8 cellular contexts compared by ENCODE assay signal in genomic region chr22:28773461-28773867, GRCh38. TPM values are rescaled to one million over a fixed set of nuclear protein-coding genes. Genes with fewer than 3 reads are reported as not detected.
A peak's percentile ranks its signal among the peaks of the same experiment; 100 is the strongest.
DNase-seq lines count a peak whose midpoint lies in the region; ATAC-seq, FAIRE-seq and TF ChIP-seq lines count a peak whose summit lies in the region.

No MANE protein-coding gene starts in this region.

- no peak for ATAC-seq in naive B cell (ENCODE audit: low read depth in 2 of 2)

- H3K36me3 Mint-ChIP-seq in dendritic cell treated with granulocyte-macrophage colony-stimulating factor and Interleukin-4, amounts not matched to agents 40 ng/mL and 50 ng/mL, for 4 days (ENCODE audit: low read depth) = peaks cover 49% of the 10 kb centered on the region
- peaks cover 0 to 7% of the 10 kb centered on the region in 2 donors for H3K36me3 Mint-ChIP-seq in naive B cell

- no peak for TF ChIP-seq CTCF in GM10266 (IDR thresholded peaks at IDR 0.05; ENCODE audit: control insufficient read depth, insufficient read depth, low read depth, missing control alignments)

- H3K27me3 Mint-ChIP-seq in dendritic cell treated with granulocyte-macrophage colony-stimulating factor and Interleukin-4, amounts not matched to agents 40 ng/mL and 50 ng/mL, for 4 days = no peaks in the 10 kb centered on the region
- no peaks in the 10 kb centered on the region for H3K27me3 Mint-ChIP-seq in naive B cell

- H3K9me3 Mint-ChIP-seq in dendritic cell treated with granulocyte-macrophage colony-stimulating factor and Interleukin-4, amounts not matched to agents 40 ng/mL and 50 ng/mL, for 4 days = no peaks in the 10 kb centered on the region
- peaks cover 0 to 8% (median 1%) of the 10 kb centered on the region in 7 donors for H3K9me3 Mint-ChIP-seq in naive B cell

- TF ChIP-seq POLR2A in H54 (IDR thresholded peaks at IDR 0.05; ENCODE audit: low read depth, low read length) = no peak

- H3K4me3 Mint-ChIP-seq in dendritic cell treated with granulocyte-macrophage colony-stimulating factor and Interleukin-4, amounts not matched to agents 40 ng/mL and 50 ng/mL, for 4 days = peak overlapping the region; percentile 76
- peak overlapping the region; percentile 84 to 97 (median 94) for H3K4me3 Mint-ChIP-seq in naive B cell

- peak overlapping the region; percentile 86 for H3K27ac Mint-ChIP-seq in dendritic cell treated with granulocyte-macrophage colony-stimulating factor and Interleukin-4, amounts not matched to agents 40 ng/mL and 50 ng/mL, for 4 days
- H3K27ac Mint-ChIP-seq in naive B cell = peak overlapping the region; percentile 93 to 96 (median 94)

- FAIRE-seq in H54 (lab: Jason Lieb, UNC) (no peak), frontal cortex (lab: Jason Lieb, UNC) (no peak)

- peaks cover 35% of the 10 kb centered on the region for H3K4me1 Mint-ChIP-seq in dendritic cell treated with granulocyte-macrophage colony-stimulating factor and Interleukin-4, amounts not matched to agents 40 ng/mL and 50 ng/mL, for 4 days (ENCODE audit: low read depth)
- H3K4me1 Mint-ChIP-seq in naive B cell = peaks cover 17 to 49% (median 31%) of the 10 kb centered on the region in 3 donors

- DNase-seq in GM10266 (ENCODE audit: extremely low spot score) = peak; percentile 67
- peak; percentile 22 for DNase-seq in H54 (ENCODE audit: insufficient read length, low spot score)
- DNase-seq in MV-4-11 (lab: John Stamatoyannopoulos, UW) = peak; percentile 53
- no peak for DNase-seq in naive B cell
- no peak for DNase-seq in occipital lobe (lab: John Stamatoyannopoulos, UW)
- DNase-seq in stimulated activated CD4-positive, alpha-beta T cell treated with anti-CD3 and anti-CD28 coated beads, Interleukin-4, amount 100 ng/mL, for 4 hours = no peak
- no peak for DNase-seq in frontal cortex (ENCODE audit: low spot score in 2 of 2)

- intact Hi-C loops in dendritic cell treated with granulocyte-macrophage colony-stimulating factor and Interleukin-4, amounts not matched to agents 40 ng/mL and 50 ng/mL, for 4 days (cut with micrococcal nuclease) = no loop called here

RNA-seq across cellular contexts. Expression of gene CCDC117, which starts 1.0 kb away (rescaled TPM):
- 10 to 100 TPM in 5 of 6 donors, 1 to 10 TPM in 1; 9.9 to 30.0 (median 19.5) TPM for polyA plus RNA-seq in naive B cell (ENCODE audit: low read depth in 6 of 6)
- total RNA-seq in occipital lobe (28.9 TPM), frontal cortex (27.3 TPM)

RNA-seq across cellular contexts. Expression of gene XBP1, which starts 26.9 kb away (rescaled TPM):
- polyA plus RNA-seq in naive B cell (ENCODE audit: low read depth in 6 of 6) = 100 to 1,000 TPM in 1 of 6 donors, 10 to 100 TPM in 5; 64.0 to 138 (median 75.1) TPM
- total RNA-seq in occipital lobe = 41.3 TPM
- total RNA-seq in frontal cortex = 45.2 TPM

RNA-seq across cellular contexts. Expression of gene HSCB, which starts 31.6 kb away (rescaled TPM):
- 10 to 100 TPM; 14.7 to 23.6 (median 15.7) TPM for polyA plus RNA-seq in naive B cell (ENCODE audit: low read depth in 6 of 6)
- 5.0 TPM for total RNA-seq in occipital lobe
- 6.9 TPM for total RNA-seq in frontal cortex

RNA-seq across cellular contexts. Expression of gene CHEK2, which starts 31.8 kb away (rescaled TPM):
- polyA plus RNA-seq in naive B cell (ENCODE audit: low read depth in 6 of 6) = 10 to 100 TPM; 16.0 to 75.9 (median 21.9) TPM
- total RNA-seq in occipital lobe (3.0 TPM), frontal cortex (4.1 TPM)

Comparison
In these comparisons a context has a peak if more than half of its experiments do, and no peak if none do; other contexts are left out.
1. DNase-seq: peak in GM10266 (single experiment), H54 (single experiment) and MV-4-11 (single experiment); none in naive B cell (single experiment), occipital lobe (single experiment), stimulated activated CD4-positive, alpha-beta T cell treated with anti-CD3 and anti-CD28 coated beads, Interleukin-4, amount 100 ng/mL, for 4 hours (0 of 2) and frontal cortex (0 of 2).